8 cellular contexts compared by ENCODE assay signal in genomic region chr19:38387550-38388309, GRCh38. TPM values are rescaled to one million over a fixed set of nuclear protein-coding genes. Genes with fewer than 3 reads are reported as not detected.
DNase-seq lines count a peak whose midpoint lies in the region; ATAC-seq, FAIRE-seq and TF ChIP-seq lines count a peak whose summit lies in the region.

GGN (minus strand) TSS chr19:38388034; CDS start chr19:38387261, 773 bp downstream.

- H3K9ac ChIP-seq in adipocyte (ENCODE audit: low read length) (peak within 1 kb of the TSS; percentile 60), parathyroid adenoma (no peak within 1 kb of the TSS)

- peaks cover 9 to 13% of the 10 kb centered on the region in 2 donors for H3K27me3 Mint-ChIP-seq in T-cell

- intact Hi-C loops in heart left ventricle (cut with DNase I), result no loop called here

- POLR2A ChIA-PET in AG04449 (lab: Yijun Ruan, JAX), result interaction anchor here (1.1 to 3.6 kb wide), 3 partner anchors 10 to 480 kb away, joined by 3 to 35 read pairs (median 26); partner anchors contain the start of genes PSMD8 and SIPA1L3
- POLR2A ChIA-PET in T-cell (lab: Charles Lee), result interaction anchor here in 1 of 2 donors (0.7 to 1.5 kb wide), 5 partner anchors 12 to 815 kb away, joined by 3 to 12 read pairs (median 5); partner anchors contain the start of genes FAM98C, MRPS12, PSMD8 and SARS2

- peak within 1 kb of the TSS; percentile 62 to 76 for H3K27ac Mint-ChIP-seq in T-cell

- H3K4me2 ChIP-seq in parathyroid adenoma (ENCODE audit: low read length), result peak within 1 kb of the TSS; percentile 99

- peak; percentile 74 to 79 (median 76) for ATAC-seq in T-cell (replicated peaks in 1 of 4)
- peak; percentile 56 to 76 (median 68) for ATAC-seq in heart left ventricle

- peak within 1 kb of the TSS in 6 of 12 donors; percentile 30 to 80 (median 47) for H3K27ac ChIP-seq in heart left ventricle
- H3K27ac ChIP-seq in parathyroid adenoma, result peak within 1 kb of the TSS; percentile 74
- no peak within 1 kb of the TSS for H3K27ac ChIP-seq in thymus (ENCODE audit: low read depth)

- H3K36me3 ChIP-seq in adipocyte (ENCODE audit: control insufficient read depth, insufficient read depth, low read length, severe bottlenecking), result peaks cover 20% of the 10 kb centered on the region
- peaks cover 0 to 34% (median 25%) of the 10 kb centered on the region in 9 donors for H3K36me3 ChIP-seq in heart left ventricle
- H3K36me3 ChIP-seq in parathyroid adenoma (ENCODE audit: control insufficient read depth, insufficient read depth, low read length), result no peaks in the 10 kb centered on the region
- peaks cover 19% of the 10 kb centered on the region for H3K36me3 ChIP-seq in thymus (ENCODE audit: control insufficient read depth, insufficient read depth)

- H3K27me3 ChIP-seq in adipocyte (replicated peaks; ENCODE audit: control insufficient read depth, insufficient read depth, low read length) (no peaks in the 10 kb centered on the region), heart left ventricle (peaks cover 0 to 36% (median 0%) of the 10 kb centered on the region in 9 donors), parathyroid adenoma (ENCODE audit: control insufficient read depth, insufficient read depth, low read length) (no peaks in the 10 kb centered on the region), thymus (ENCODE audit: control insufficient read depth, insufficient read depth) (peaks cover 59% of the 10 kb centered on the region)

- peak; percentile 91 for FAIRE-seq in GM19239 (lab: Jason Lieb, UNC)

- peaks cover 19% of the 10 kb centered on the region for H3K4me1 ChIP-seq in adipocyte (ENCODE audit: control insufficient read depth, insufficient read depth, low read length)
- H3K4me1 ChIP-seq in heart left ventricle, result peaks cover 0 to 42% (median 25%) of the 10 kb centered on the region in 12 donors
- no peaks in the 10 kb centered on the region for H3K4me1 ChIP-seq in parathyroid adenoma
- H3K4me1 ChIP-seq in thymus (ENCODE audit: control insufficient read depth, insufficient read depth, low read length), result peaks cover 18% of the 10 kb centered on the region

- H3K9me3 Mint-ChIP-seq in T-cell, result no peaks in the 10 kb centered on the region

- H3K79me2 ChIP-seq in parathyroid adenoma, result no peaks in the 10 kb centered on the region

- CTCF ChIA-PET in AG04449 (lab: Yijun Ruan, JAX) (interaction anchor here (0.9 to 5.8 kb wide), 7 partner anchors 12 to 154 kb away, joined by 3 to 41 read pairs (median 7); partner anchors contain the start of genes FAM98C and PSMD8), T-cell (lab: Charles Lee) (interaction anchor here (0.6 to 2.4 kb wide), 6 partner anchors 12 to 543 kb away, joined by 3 to 31 read pairs (median 5); partner anchors contain the start of genes FAM98C (in 2 of the 2), MRPS12 (in 1 of the 2), PSMD8 (in 1 of the 2) and SARS2 (in 1 of the 2))

- peak within 1 kb of the TSS; percentile 88 for H2AFZ ChIP-seq in parathyroid adenoma

- H3K9me3 ChIP-seq in adipocyte (ENCODE audit: control insufficient read depth, low read length) (no peaks in the 10 kb centered on the region), heart left ventricle (no peaks in the 10 kb centered on the region), parathyroid adenoma (ENCODE audit: control insufficient read depth, low read length) (no peaks in the 10 kb centered on the region), thymus (ENCODE audit: control insufficient read depth) (no peaks in the 10 kb centered on the region)

- DNase-seq in AG04449 (ENCODE audit: low read depth, low spot score), result peak; percentile 75
- DNase-seq in GM19239 (ENCODE audit: insufficient read length, low spot score), result peak; percentile 93
- peak; percentile 70 for DNase-seq in NCI-H1092 treated with DMSO at 0.1 percent for 48 hours (lab: John Stamatoyannopoulos, UW)
- DNase-seq in T-cell, result peak; percentile 57 to 81 (median 72)
- DNase-seq in adipocyte (ENCODE audit: low read depth), result peak; percentile 96
- DNase-seq in heart left ventricle, result peak; percentile 73 to 86 (median 75)

- TF ChIP-seq POLR2A in heart left ventricle (IDR thresholded peaks at IDR 0.05), result no peak

- peaks cover 13 to 31% (median 30%) of the 10 kb centered on the region in 3 donors for H3K4me1 Mint-ChIP-seq in T-cell

- peak within 1 kb of the TSS; percentile 75 for H3K4me3 ChIP-seq in AG04449 (ENCODE audit: low read depth, low read length)
- peak within 1 kb of the TSS; percentile 76 for H3K4me3 ChIP-seq in adipocyte (ENCODE audit: low read length)
- H3K4me3 ChIP-seq in heart left ventricle, result peak within 1 kb of the TSS; percentile 16 to 69 (median 53)
- peak within 1 kb of the TSS; percentile 87 for H3K4me3 ChIP-seq in parathyroid adenoma (ENCODE audit: low read depth, low read length)
- peak within 1 kb of the TSS; percentile 49 for H3K4me3 ChIP-seq in thymus (ENCODE audit: low read length)

- peaks cover 23% of the 10 kb centered on the region for H3K36me3 Mint-ChIP-seq in T-cell

- 1 to 4% (median 2%) methylated on average over 35 to 50 of the region's 50 CpGs for WGBS in heart left ventricle, 4 donors
- 1% methylated on average over 50 of the region's 50 CpGs for WGBS in thymus

- peak within 1 kb of the TSS; percentile 83 to 91 (median 89) for H3K4me3 Mint-ChIP-seq in T-cell

- TF ChIP-seq CTCF in AG04449 (IDR thresholded peaks at IDR 0.05; ENCODE audit: insufficient read depth, low read length, missing control alignments) (no peak), heart left ventricle (IDR thresholded peaks at IDR 0.05) (no peak), parathyroid adenoma (IDR thresholded peaks at IDR 0.05) (no peak)

RNA-seq across cellular contexts. Expression of gene GGN, which starts in this region (rescaled TPM):
- under 1 TPM in 4 of 5 donors, not detected in 1; 0.18 to 0.60 (median 0.31) TPM for total RNA-seq in T-cell
- under 1 TPM in 5 of 9 donors, not detected in 4; 0.18 to 0.67 (median 0.31) TPM for total RNA-seq in heart left ventricle
- polyA plus RNA-seq in heart left ventricle, result under 1 TPM; 0.15 to 0.42 TPM
- polyA plus RNA-seq in thymus, result 0.07 TPM

Comparison
In these comparisons a context has a peak if more than half of its experiments do, and no peak if none do; other contexts are left out.
1. Peak in DNase-seq and ATAC-seq in T-cell; RNA of the gene not detected or under 1 TPM.
2. Peak in DNase-seq, ATAC-seq and H3K4me3 ChIP-seq in heart left ventricle; RNA of the gene not detected or under 1 TPM.